ENCODE assay signal across 4 cellular contexts in the genomic region with DNA sequence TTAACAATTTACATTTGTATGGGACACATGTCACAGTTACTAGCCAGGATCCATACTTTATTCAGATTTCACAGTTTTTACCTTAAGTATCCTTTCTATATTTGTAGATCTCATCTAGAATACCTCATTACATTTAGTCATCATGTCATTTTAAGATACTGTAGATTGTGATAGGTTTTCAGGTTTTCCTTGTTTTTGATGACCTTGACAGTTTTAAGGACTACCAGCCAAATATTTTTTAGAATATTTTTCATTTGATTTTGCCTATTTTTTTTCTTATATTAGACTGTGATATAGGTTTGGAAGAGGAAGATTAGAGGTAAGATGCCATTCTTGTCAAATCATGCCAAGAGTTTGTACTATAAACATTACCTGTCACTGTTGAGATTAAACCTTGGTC.
TF ChIP-seq lines count a peak whose summit lies in the region.

No MANE protein-coding gene starts in this region.

TF ChIP-seq in HepG2, 621 proteins besides CTCF, POLR2A, EP300 and RAD21:
- TF ChIP-seq, protein P1, sequence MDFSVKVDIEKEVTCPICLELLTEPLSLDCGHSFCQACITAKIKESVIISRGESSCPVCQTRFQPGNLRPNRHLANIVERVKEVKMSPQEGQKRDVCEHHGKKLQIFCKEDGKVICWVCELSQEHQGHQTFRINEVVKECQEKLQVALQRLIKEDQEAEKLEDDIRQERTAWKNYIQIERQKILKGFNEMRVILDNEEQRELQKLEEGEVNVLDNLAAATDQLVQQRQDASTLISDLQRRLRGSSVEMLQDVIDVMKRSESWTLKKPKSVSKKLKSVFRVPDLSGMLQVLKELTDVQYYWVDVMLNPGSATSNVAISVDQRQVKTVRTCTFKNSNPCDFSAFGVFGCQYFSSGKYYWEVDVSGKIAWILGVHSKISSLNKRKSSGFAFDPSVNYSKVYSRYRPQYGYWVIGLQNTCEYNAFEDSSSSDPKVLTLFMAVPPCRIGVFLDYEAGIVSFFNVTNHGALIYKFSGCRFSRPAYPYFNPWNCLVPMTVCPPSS (IDR thresholded peaks at IDR 0.05): no peak
- TF ChIP-seq, protein P2, sequence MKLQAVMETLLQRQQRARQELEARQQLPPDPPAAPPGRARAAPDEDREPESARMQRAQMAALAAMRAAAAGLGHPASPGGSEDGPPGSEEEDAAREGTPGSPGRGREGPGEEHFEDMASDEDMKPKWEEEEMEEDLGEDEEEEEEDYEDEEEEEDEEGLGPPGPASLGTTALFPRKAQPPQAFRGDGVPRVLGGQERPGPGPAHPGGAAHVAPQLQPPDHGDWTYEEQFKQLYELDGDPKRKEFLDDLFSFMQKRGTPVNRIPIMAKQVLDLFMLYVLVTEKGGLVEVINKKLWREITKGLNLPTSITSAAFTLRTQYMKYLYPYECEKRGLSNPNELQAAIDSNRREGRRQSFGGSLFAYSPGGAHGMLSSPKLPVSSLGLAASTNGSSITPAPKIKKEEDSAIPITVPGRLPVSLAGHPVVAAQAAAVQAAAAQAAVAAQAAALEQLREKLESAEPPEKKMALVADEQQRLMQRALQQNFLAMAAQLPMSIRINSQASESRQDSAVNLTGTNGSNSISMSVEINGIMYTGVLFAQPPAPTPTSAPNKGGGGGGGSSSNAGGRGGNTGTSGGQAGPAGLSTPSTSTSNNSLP (IDR thresholded peaks at IDR 0.05; ENCODE audit: low read depth, low read length): no peak
- TF ChIP-seq MAFK (conservative IDR thresholded peaks at IDR 0.05 in 1 of 2, IDR thresholded peaks at IDR 0.05 in 1 of 2; ENCODE audit: low read length in 2 of 2) (peak; percentile 66 to 81), MAFF (IDR thresholded peaks at IDR 0.05; ENCODE audit: low read depth, low read length) (peak; percentile 65)
TF ChIP-seq in HepG2: peak in this region for 2.

TF ChIP-seq in A549, 52 proteins besides CTCF, POLR2A, EP300 and RAD21:
- TF ChIP-seq FOXS1 (CRISPR knock-in tag; IDR thresholded peaks at IDR 0.05): no peak
- peak; percentile 66 for TF ChIP-seq MAFK (IDR thresholded peaks at IDR 0.05; ENCODE audit: partially characterized antibody)
TF ChIP-seq in A549: peak in this region for 1.

TF ChIP-seq in IMR-90, 13 proteins besides CTCF, POLR2A, EP300 and RAD21:
- TF ChIP-seq MAFK (IDR thresholded peaks at IDR 0.05; ENCODE audit: low read depth, low read length) (peak; percentile 58), CEBPB (IDR thresholded peaks at IDR 0.05; ENCODE audit: low read depth, low read length) (no peak)

TF ChIP-seq in K562, 482 proteins besides CTCF, POLR2A, EP300 and RAD21:
- TF ChIP-seq MAFG (tag; conservative IDR thresholded peaks at IDR 0.05) (peak; percentile 41; the same call in 1 of the 2 replicates), CBX1 (IDR thresholded peaks at IDR 0.05; ENCODE audit: low read depth) (no peak), C11orf30 (IDR thresholded peaks at IDR 0.05; ENCODE audit: low read depth) (peak; percentile 35; the same call in 1 of the 2 replicates), MAFF (IDR thresholded peaks at IDR 0.05; ENCODE audit: low read length) (0 out of 2 replicates have a peak, but pooled peaks have one; percentile 13), MCM7 (IDR thresholded peaks at IDR 0.05) (no peak), RBM25 (IDR thresholded peaks at IDR 0.05; ENCODE audit: low read depth, low read length, severe bottlenecking) (no peak), ZNF316 (IDR thresholded peaks at IDR 0.05) (peak; percentile 77)
- TF ChIP-seq, protein P3, sequence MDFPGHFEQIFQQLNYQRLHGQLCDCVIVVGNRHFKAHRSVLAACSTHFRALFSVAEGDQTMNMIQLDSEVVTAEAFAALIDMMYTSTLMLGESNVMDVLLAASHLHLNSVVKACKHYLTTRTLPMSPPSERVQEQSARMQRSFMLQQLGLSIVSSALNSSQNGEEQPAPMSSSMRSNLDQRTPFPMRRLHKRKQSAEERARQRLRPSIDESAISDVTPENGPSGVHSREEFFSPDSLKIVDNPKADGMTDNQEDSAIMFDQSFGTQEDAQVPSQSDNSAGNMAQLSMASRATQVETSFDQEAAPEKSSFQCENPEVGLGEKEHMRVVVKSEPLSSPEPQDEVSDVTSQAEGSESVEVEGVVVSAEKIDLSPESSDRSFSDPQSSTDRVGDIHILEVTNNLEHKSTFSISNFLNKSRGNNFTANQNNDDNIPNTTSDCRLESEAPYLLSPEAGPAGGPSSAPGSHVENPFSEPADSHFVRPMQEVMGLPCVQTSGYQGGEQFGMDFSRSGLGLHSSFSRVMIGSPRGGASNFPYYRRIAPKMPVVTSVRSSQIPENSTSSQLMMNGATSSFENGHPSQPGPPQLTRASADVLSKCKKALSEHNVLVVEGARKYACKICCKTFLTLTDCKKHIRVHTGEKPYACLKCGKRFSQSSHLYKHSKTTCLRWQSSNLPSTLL (IDR thresholded peaks at IDR 0.05): no peak
- TF ChIP-seq, protein P4, sequence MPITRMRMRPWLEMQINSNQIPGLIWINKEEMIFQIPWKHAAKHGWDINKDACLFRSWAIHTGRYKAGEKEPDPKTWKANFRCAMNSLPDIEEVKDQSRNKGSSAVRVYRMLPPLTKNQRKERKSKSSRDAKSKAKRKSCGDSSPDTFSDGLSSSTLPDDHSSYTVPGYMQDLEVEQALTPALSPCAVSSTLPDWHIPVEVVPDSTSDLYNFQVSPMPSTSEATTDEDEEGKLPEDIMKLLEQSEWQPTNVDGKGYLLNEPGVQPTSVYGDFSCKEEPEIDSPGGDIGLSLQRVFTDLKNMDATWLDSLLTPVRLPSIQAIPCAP (CRISPR knock-in tag; IDR thresholded peaks at IDR 0.05; ENCODE audit: borderline replicate concordance): no peak
